8 cellular contexts compared by ENCODE assay signal in the genomic region with DNA sequence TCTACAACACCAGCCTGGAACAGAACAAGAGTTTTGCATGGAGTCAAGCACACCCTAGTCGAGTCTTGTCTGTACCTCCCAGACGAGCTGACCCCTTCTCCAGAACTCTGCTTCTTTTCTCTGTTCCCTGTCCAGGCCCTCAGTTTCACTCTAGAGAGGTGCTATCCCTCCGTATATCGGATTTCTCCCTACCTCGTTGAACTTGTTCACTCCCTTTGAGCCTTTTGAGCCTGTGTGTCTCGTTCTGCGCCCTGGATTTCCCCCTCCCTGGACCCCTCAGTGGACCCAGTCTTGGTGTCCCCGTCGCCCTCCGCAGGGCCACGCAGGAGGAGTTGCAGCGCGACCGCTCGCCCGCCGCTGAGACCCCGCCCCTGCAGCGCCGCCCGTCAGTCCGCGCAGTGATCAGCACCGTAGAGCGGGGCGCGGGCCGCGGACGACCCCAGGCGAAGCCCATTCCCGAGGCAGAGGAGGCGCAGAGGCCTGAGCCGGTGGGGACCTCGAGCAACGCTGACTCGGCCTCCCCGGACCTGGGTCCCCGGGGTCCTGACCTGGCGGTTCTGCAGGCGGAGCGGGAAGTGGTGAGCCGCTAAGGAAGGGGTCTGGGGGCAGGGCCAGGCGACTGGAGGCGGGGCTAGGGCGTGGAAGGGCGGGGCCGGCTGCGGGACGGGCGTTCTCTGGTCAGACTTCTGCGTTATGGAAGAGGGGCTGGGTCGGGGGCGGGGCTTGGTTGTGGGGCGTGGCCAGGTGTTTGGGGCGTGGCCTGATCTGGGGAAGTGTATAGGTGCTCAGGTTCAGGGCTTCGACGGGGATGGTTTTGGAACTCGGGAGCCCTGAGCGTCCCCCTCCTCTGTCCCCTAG. TPM values are rescaled to one million over a fixed set of nuclear protein-coding genes. Genes with fewer than 3 reads are reported as not detected.
DNase-seq lines count a peak whose midpoint lies in the region; ATAC-seq, FAIRE-seq and TF ChIP-seq lines count a peak whose summit lies in the region.

No MANE protein-coding gene starts in this region.

- H3K27ac Mint-ChIP-seq in astrocyte (ENCODE audit: unreplicated experiment) = no peak overlapping the region

- peaks cover 9% of the 10 kb centered on the region for H4K20me1 ChIP-seq in astrocyte (ENCODE audit: insufficient read depth, low read length)

- peaks cover 2% of the 10 kb centered on the region for H3K4me1 Mint-ChIP-seq in astrocyte (ENCODE audit: low read depth, unreplicated experiment)

- H2AFZ ChIP-seq in astrocyte (ENCODE audit: low read depth, low read length) = peak overlapping the region; percentile 72

- H3K4me3 Mint-ChIP-seq in astrocyte (ENCODE audit: unreplicated experiment) = peak overlapping the region; percentile 74

- H3K27me3 ChIP-seq in astrocyte (ENCODE audit: insufficient read depth, low read length) = peaks cover 60% of the 10 kb centered on the region

- no peak overlapping the region for H3K27ac ChIP-seq in astrocyte (ENCODE audit: low read depth, low read length)

- peaks cover 2% of the 10 kb centered on the region for H3K9me3 Mint-ChIP-seq in astrocyte (ENCODE audit: unreplicated experiment)

- no peak for FAIRE-seq in astrocyte (lab: Jason Lieb, UNC)

- no peak overlapping the region for H3K9ac ChIP-seq in astrocyte (ENCODE audit: low read length)

- peak overlapping the region; percentile 86 for H3K4me2 ChIP-seq in astrocyte (ENCODE audit: low read length)

- peaks cover 55% of the 10 kb centered on the region for H3K27me3 Mint-ChIP-seq in astrocyte (ENCODE audit: low read depth, unreplicated experiment)

- TF ChIP-seq CTCF in NB4 (IDR thresholded peaks at IDR 0.05; ENCODE audit: low read depth, low read length) = no peak
- no peak for TF ChIP-seq CTCF in astrocyte (IDR thresholded peaks at IDR 0.05; ENCODE audit: insufficient read depth, low read depth, low read length)

- DNase-seq in CD1c-positive myeloid dendritic cell (ENCODE audit: extremely low spot score) (peak; percentile 90), NB4 (ENCODE audit: low read depth) (peak; percentile 87), T-helper 22 cell (ENCODE audit: low read depth) (peak; percentile 79), astrocyte (ENCODE audit: low read depth) (peak; percentile 12), NCI-H524 treated with DMSO at 0.1 percent for 48 hours (lab: John Stamatoyannopoulos, UW) (no peak)
- DNase-seq in stimulated activated CD4-positive, alpha-beta T cell treated with anti-CD3 and anti-CD28 coated beads, Interleukin-15, amount 100 ng/mL, for 1 hour (ENCODE audit: low read depth in 1 of 2, low spot score in 1 of 2) = peak; percentile 74 to 79

- peak; percentile 54 for TF ChIP-seq POLR2A in NB4 (IDR thresholded peaks at IDR 0.05; ENCODE audit: extremely low read depth, insufficient read length)

- peaks cover 11% of the 10 kb centered on the region for H3K4me1 ChIP-seq in astrocyte (ENCODE audit: insufficient read depth, low read length)

- ATAC-seq in GM21526 (IDR thresholded peaks at IDR 0.05; ENCODE audit: low FRiP score, unreplicated experiment) = peak; percentile 51

- H3K79me2 ChIP-seq in astrocyte (ENCODE audit: insufficient read depth, low read length) = no peaks in the 10 kb centered on the region

- H3K36me3 ChIP-seq in astrocyte (ENCODE audit: insufficient read depth, low read length) = no peaks in the 10 kb centered on the region

- H3K9me3 ChIP-seq in astrocyte (ENCODE audit: insufficient read depth, low read depth, low read length) (peaks cover 4% of the 10 kb centered on the region), iPS-18c (ENCODE audit: control insufficient read depth, insufficient read depth, low read length) (peaks cover 2% of the 10 kb centered on the region)

- H3K36me3 Mint-ChIP-seq in astrocyte (ENCODE audit: low read depth, unreplicated experiment) = peaks cover 4% of the 10 kb centered on the region

- H3K4me3 ChIP-seq in NB4 (ENCODE audit: low read depth, low read length) (peak overlapping the region; percentile 64), astrocyte (ENCODE audit: insufficient read depth, low read depth, low read length) (peak overlapping the region; percentile 48), iPS-18c (ENCODE audit: insufficient read depth, low read depth, low read length) (peak overlapping the region; percentile 75)

RNA-seq across cellular contexts. Expression of a gene that starts 5.5 kb away (rescaled TPM):
- 7.6 and 9.2 TPM in 2 replicates for total RNA-seq in astrocyte

RNA-seq across cellular contexts. Expression of a gene that starts 18.2 kb away (rescaled TPM):
- 18.8 and 22.6 TPM in 2 replicates for total RNA-seq in astrocyte

RNA-seq across cellular contexts. Expression of a gene that starts 36.3 kb away (rescaled TPM):
- total RNA-seq in astrocyte = 79.7 and 86.2 TPM in 2 replicates

RNA-seq across cellular contexts. Expression of a gene that starts 43.1 kb away (rescaled TPM):
- total RNA-seq in astrocyte = 0.36 and 0.48 TPM in 2 replicates
